Comparison of ENCODE assay signal across 10 cellular contexts in the genomic region with DNA sequence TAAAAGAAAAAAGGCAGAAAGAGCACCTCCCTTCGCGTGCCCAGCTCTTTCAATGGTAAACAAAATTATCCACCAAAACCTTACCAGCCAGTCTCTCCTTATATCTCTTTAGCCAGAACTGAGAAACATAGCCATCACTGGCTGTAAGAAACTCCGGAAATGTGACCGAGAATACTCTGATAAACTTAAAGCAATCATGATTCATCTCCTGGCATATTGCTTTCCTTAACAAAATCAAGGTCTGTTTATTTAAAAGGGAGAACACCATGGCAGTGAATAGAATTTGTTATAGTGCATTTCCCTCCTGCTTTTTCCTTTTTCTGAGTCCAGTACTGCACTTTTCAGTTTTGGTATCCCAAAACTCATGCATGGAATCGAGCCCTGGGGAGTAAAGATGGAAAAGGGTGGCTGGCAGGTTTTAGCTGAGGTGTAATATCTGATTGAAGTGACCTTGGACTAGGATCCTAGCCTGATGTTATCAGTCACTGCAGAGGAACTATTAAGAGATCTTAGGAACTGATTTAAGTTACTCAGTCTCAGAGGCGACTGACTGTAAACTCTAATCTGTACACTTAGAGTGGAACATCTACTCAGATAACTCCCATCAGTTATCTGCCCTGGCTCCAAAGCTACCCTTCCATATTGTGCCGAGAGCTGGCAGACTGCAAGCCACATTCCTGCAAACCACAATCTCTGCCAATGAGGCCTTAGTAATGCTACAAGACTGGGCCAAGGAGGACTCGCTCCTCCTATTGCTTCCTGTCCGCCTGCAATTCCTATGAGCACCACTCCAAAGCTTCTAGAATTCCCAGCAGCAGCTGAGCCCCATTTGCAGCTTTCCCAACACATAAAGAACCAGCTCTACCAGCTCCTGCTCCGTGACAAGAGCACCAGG. TPM values are rescaled to one million over a fixed set of nuclear protein-coding genes. Genes with fewer than 3 reads are reported as not detected.
DNase-seq lines count a peak whose midpoint lies in the region; ATAC-seq and TF ChIP-seq lines count a peak whose summit lies in the region.
"Had no signal": no experiment of that assay in that cellular context is flagged by ENCODE, and none has a peak within 500 bp of the region (broad histone marks: within the 10 kb centered on the region; RNA-seq: fewer than 3 reads in every experiment).

No MANE protein-coding gene starts in this region.

- H3K27me3 ChIP-seq in mammary epithelial cell (ENCODE audit: insufficient read depth, low read length) (no peaks in the 10 kb centered on the region), kidney epithelial cell (ENCODE audit: control insufficient read depth, insufficient read depth, low read length) (no peaks in the 10 kb centered on the region), endodermal cell (ENCODE audit: control insufficient read depth, insufficient read depth, low read length, poor library complexity, severe bottlenecking) (no peaks in the 10 kb centered on the region)
- H3K27me3 ChIP-seq: suprapubic skin had no signal

- 58% methylated on average over 8 of the region's 10 CpGs for WGBS in mammary epithelial cell (ENCODE audit: low coverage, missing lambda C conversion rate)
- WGBS in endodermal cell (ENCODE audit: insufficient coverage in 1 of 2, insufficient read length in 1 of 2), 2 experiments: 92% methylated on average over 6 to 10 of the region's 10 CpGs

- BruUV-seq in mammary epithelial cell (replicated peaks; lab: Mats Ljungman, UMichigan): no TSS peak

- peak; percentile 2 to 10 for TF ChIP-seq CTCF in mammary epithelial cell (conservative IDR thresholded peaks at IDR 0.05 in 1 of 2, IDR thresholded peaks at IDR 0.05 in 1 of 2; ENCODE audit: extremely low read depth in 1 of 2, insufficient read depth in 1 of 2, low read depth in 1 of 2, low read length in 2 of 2)
- no peak for TF ChIP-seq CTCF in kidney epithelial cell (IDR thresholded peaks at IDR 0.05; ENCODE audit: insufficient read depth, low read length, poor library complexity, severe bottlenecking)
- no peak for TF ChIP-seq CTCF in endodermal cell (conservative IDR thresholded peaks at IDR 0.05)

- H3K79me2 ChIP-seq in mammary epithelial cell (ENCODE audit: insufficient read depth, low read length): peaks cover 40% of the 10 kb centered on the region

- H3K9me3 ChIP-seq in mammary epithelial cell (replicated peaks; ENCODE audit: insufficient read depth, low read length) (no peaks in the 10 kb centered on the region), endodermal cell (ENCODE audit: control insufficient read depth, low read length) (peaks cover 38% of the 10 kb centered on the region)
- H3K9me3 ChIP-seq: suprapubic skin had no signal

- H3K4me1 ChIP-seq in mammary epithelial cell (ENCODE audit: insufficient read depth, low read length) (peaks cover 15% of the 10 kb centered on the region), endodermal cell (ENCODE audit: control insufficient read depth, insufficient read depth, low read length) (no peaks in the 10 kb centered on the region)

- H3K9ac ChIP-seq in mammary epithelial cell (ENCODE audit: insufficient read depth, low read length) (no peak overlapping the region), endodermal cell (ENCODE audit: extremely low read depth, low read length, poor library complexity, severe bottlenecking) (no peak overlapping the region)

- peak overlapping the region; percentile 30 for H3K27ac ChIP-seq in mammary epithelial cell (ENCODE audit: insufficient read depth, low read depth, low read length)
- no peak overlapping the region for H3K27ac ChIP-seq in endodermal cell (ENCODE audit: low read depth, low read length)
- H3K27ac ChIP-seq: suprapubic skin had no signal

- H3K27me3 Mint-ChIP-seq in endodermal cell (ENCODE audit: insufficient read depth): no peaks in the 10 kb centered on the region

- H3K9me3 Mint-ChIP-seq in endodermal cell: peaks cover 10% of the 10 kb centered on the region
- H3K9me3 Mint-ChIP-seq in stimulated activated effector memory CD8-positive, alpha-beta T cell treated with anti-CD3 and anti-CD28 coated beads, Interleukin-12 subunit alpha, Interleukin-12 subunit beta, amount 100 ng/mL, for 72 hours: no peaks in the 10 kb centered on the region

- H3K27ac Mint-ChIP-seq in endodermal cell: no peak overlapping the region
- no peak overlapping the region for H3K27ac Mint-ChIP-seq in stimulated activated effector memory CD8-positive, alpha-beta T cell treated with anti-CD3 and anti-CD28 coated beads, Interleukin-12 subunit alpha, Interleukin-12 subunit beta, amount 100 ng/mL, for 72 hours

- no peaks in the 10 kb centered on the region for H3K36me3 ChIP-seq in mammary epithelial cell (ENCODE audit: insufficient read depth, low read length)
- no peaks in the 10 kb centered on the region for H3K36me3 ChIP-seq in kidney epithelial cell (ENCODE audit: control insufficient read depth, insufficient read depth, low read length)
- peaks cover 32% of the 10 kb centered on the region for H3K36me3 ChIP-seq in endodermal cell (ENCODE audit: control insufficient read depth, insufficient read depth, low read length)
- H3K36me3 ChIP-seq: suprapubic skin had no signal

- peaks cover 28% of the 10 kb centered on the region for H3K36me3 Mint-ChIP-seq in endodermal cell (ENCODE audit: low read depth)
- peaks cover 9% of the 10 kb centered on the region for H3K36me3 Mint-ChIP-seq in stimulated activated effector memory CD8-positive, alpha-beta T cell treated with anti-CD3 and anti-CD28 coated beads, Interleukin-12 subunit alpha, Interleukin-12 subunit beta, amount 100 ng/mL, for 72 hours

- H3K4me3 ChIP-seq in mammary epithelial cell (replicated peaks in 1 of 3; ENCODE audit: insufficient read depth in 1 of 3, low read depth in 2 of 3, low read length in 3 of 3) (no peak overlapping the region), kidney epithelial cell (ENCODE audit: low read depth, low read length) (no peak overlapping the region), endodermal cell (ENCODE audit: low read length) (no peak overlapping the region)
- H3K4me3 ChIP-seq: suprapubic skin had no signal

- peak overlapping the region; percentile 62 for H3K4me2 ChIP-seq in mammary epithelial cell (ENCODE audit: insufficient read depth, low read depth, low read length)

- no peaks in the 10 kb centered on the region for H4K20me1 ChIP-seq in mammary epithelial cell (ENCODE audit: insufficient read depth, low read length)

- DNase-seq in A172 (ENCODE audit: low spot score): peak; percentile 95
- DNase-seq in HT1080 (ENCODE audit: low read depth): peak; percentile 93
- DNase-seq in mammary epithelial cell: peak; percentile 48
- DNase-seq in kidney epithelial cell (ENCODE audit: low read depth): peak; percentile 18
- DNase-seq in NCI-H2196 (lab: John Stamatoyannopoulos, UW; ENCODE audit: unreplicated experiment): no peak
- DNase-seq in endodermal cell: no peak
- no peak for DNase-seq in stimulated activated effector memory CD8-positive, alpha-beta T cell treated with anti-CD3 and anti-CD28 coated beads, Interleukin-12 subunit alpha, Interleukin-12 subunit beta, amount 100 ng/mL, for 72 hours (ENCODE audit: low spot score in 2 of 2)
- DNase-seq: NCI-H510A treated with DMSO at 0.1 percent for 48 hours had no signal

- dilution Hi-C loops in mammary epithelial cell (cut with HindIII; ENCODE audit: low sequenced_read_pairs): no loop called here

- CTCF ChIA-PET in mammary epithelial cell (lab: Charles Lee; ENCODE audit: low non-redundant PET): interaction anchor here (0.5 kb wide), 1 partner anchor 331 kb away, joined by 3 read pairs; no protein-coding TSS in a partner anchor

- no peaks in the 10 kb centered on the region for H3K4me1 Mint-ChIP-seq in endodermal cell
- H3K4me1 Mint-ChIP-seq in stimulated activated effector memory CD8-positive, alpha-beta T cell treated with anti-CD3 and anti-CD28 coated beads, Interleukin-12 subunit alpha, Interleukin-12 subunit beta, amount 100 ng/mL, for 72 hours: no peaks in the 10 kb centered on the region

- H2AFZ ChIP-seq in mammary epithelial cell (ENCODE audit: low read depth, low read length): peak overlapping the region; percentile 56

- in situ Hi-C loops in mammary epithelial cell (cut with MboI; ENCODE audit: low sequenced_read_pairs in 2 of 2): no loop called here

- no peak overlapping the region for H3K4me3 Mint-ChIP-seq in endodermal cell
- H3K4me3 Mint-ChIP-seq in stimulated activated effector memory CD8-positive, alpha-beta T cell treated with anti-CD3 and anti-CD28 coated beads, Interleukin-12 subunit alpha, Interleukin-12 subunit beta, amount 100 ng/mL, for 72 hours: no peak overlapping the region

- no peak for ATAC-seq in GM18858 (IDR thresholded peaks at IDR 0.05; ENCODE audit: unreplicated experiment)
- no peak for ATAC-seq in stimulated activated effector memory CD8-positive, alpha-beta T cell treated with anti-CD3 and anti-CD28 coated beads, Interleukin-12 subunit alpha, Interleukin-12 subunit beta, amount 100 ng/mL, for 72 hours

- intact Hi-C loops in mammary epithelial cell (cut with micrococcal nuclease): no loop called here

RNA-seq across cellular contexts. Expression of gene COX10, which starts 7.4 kb away (rescaled TPM):
- 18.2 and 31.0 TPM in 2 replicates for total RNA-seq in A172 (2014; rRNA removed; shearing (Covaris generic))
- 26.2 and 32.4 TPM in 2 replicates for total RNA-seq in HT1080 (2014; rRNA removed; shearing (Covaris generic))
- polyA plus RNA-seq in HT1080 (2015; cell fraction: cytosol; rRNA removed): 26.4 and 30.0 TPM in 2 replicates
- 17.3 and 19.4 TPM in 2 replicates for polyA plus RNA-seq in HT1080 (2015; cell fraction: nucleus; rRNA removed)
- total RNA-seq in mammary epithelial cell: 10 to 100 TPM; 18.2 to 18.4 TPM
- 16.5 TPM for polyA plus RNA-seq in mammary epithelial cell
- polyA minus RNA-seq in mammary epithelial cell: 29.8 TPM
- 22.6 and 31.1 TPM in 2 replicates for total RNA-seq in kidney epithelial cell
- 10 to 100 TPM; 15.0 to 15.4 TPM for total RNA-seq in endodermal cell
- 16.2 TPM for polyA plus RNA-seq in endodermal cell (2013, experiment 1 of 2)
- 15.6 TPM for polyA plus RNA-seq in endodermal cell (2013, experiment 2 of 2)

Comparison
In these comparisons a context has a peak if more than half of its experiments do, and no peak if none do; other contexts are left out.
1. DNase-seq: peak in A172 (single experiment), HT1080 (single experiment), mammary epithelial cell (single experiment) and kidney epithelial cell (single experiment); none in NCI-H2196 (single experiment), endodermal cell (single experiment) and stimulated activated effector memory CD8-positive, alpha-beta T cell treated with anti-CD3 and anti-CD28 coated beads, Interleukin-12 subunit alpha, Interleukin-12 subunit beta, amount 100 ng/mL, for 72 hours (0 of 2).
2. CTCF ChIP-seq: peak in mammary epithelial cell (2 of 2); none in kidney epithelial cell (single experiment) and endodermal cell (single experiment).